Comparison of ENCODE assay signal across 25 cellular contexts in the genomic region with DNA sequence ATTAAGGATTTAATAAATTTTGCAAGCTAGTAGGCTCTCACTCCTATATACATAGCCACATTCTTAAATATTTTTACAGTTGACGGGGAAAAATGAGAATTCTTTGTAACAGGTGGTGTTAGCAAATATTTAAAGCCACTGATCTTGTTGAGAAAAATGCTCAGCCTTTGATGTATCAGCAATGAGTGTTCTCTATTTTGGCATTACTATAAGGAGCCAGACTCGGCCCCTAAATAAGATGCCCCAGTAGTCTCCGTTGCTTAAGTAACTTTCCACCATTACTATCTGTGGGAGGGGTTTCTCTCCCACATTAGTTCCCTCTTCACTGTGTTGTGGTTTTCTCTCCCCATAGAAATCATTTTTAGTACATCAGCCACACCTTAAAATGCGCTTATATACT.
DNase-seq lines count a peak whose midpoint lies in the region; ATAC-seq, FAIRE-seq and TF ChIP-seq lines count a peak whose summit lies in the region.
"Had no signal": no experiment of that assay in that cellular context is flagged by ENCODE, and none has a peak within 500 bp of the region (broad histone marks: within the 10 kb centered on the region; RNA-seq: fewer than 3 reads in every experiment).

No MANE protein-coding gene starts in this region.

- H2AFZ ChIP-seq in astrocyte (ENCODE audit: low read depth, low read length) = no peak overlapping the region

- TF ChIP-seq CTCF in astrocyte (IDR thresholded peaks at IDR 0.05; ENCODE audit: insufficient read depth, low read depth, low read length) = no peak

- H3K27me3 ChIP-seq in astrocyte (ENCODE audit: insufficient read depth, low read length) (no peaks in the 10 kb centered on the region), skeletal muscle satellite cell (ENCODE audit: control insufficient read depth, insufficient read depth, low read length) (no peaks in the 10 kb centered on the region)
- H3K27me3 ChIP-seq: MG63 had no signal

- H3K4me1 Mint-ChIP-seq in astrocyte (ENCODE audit: low read depth, unreplicated experiment) = peaks cover 48% of the 10 kb centered on the region
- H3K4me1 Mint-ChIP-seq: B cell had no signal

- ATAC-seq in GM18498 (IDR thresholded peaks at IDR 0.05; ENCODE audit: unreplicated experiment) (no peak), HG03097 (IDR thresholded peaks at IDR 0.05; ENCODE audit: low FRiP score, unreplicated experiment) (no peak)
- ATAC-seq: HCT116 had no signal

- H3K4me3 Mint-ChIP-seq in astrocyte (ENCODE audit: unreplicated experiment) = no peak overlapping the region
- H3K4me3 Mint-ChIP-seq: B cell had no signal

- no peaks in the 10 kb centered on the region for H3K79me2 ChIP-seq in astrocyte (ENCODE audit: insufficient read depth, low read length)

- in situ Hi-C loops in ACHN (cut with HindIII; ENCODE audit: low pct_ligation_motif_present, low pct_unique_long_range_greater_than_20kb, low sequenced_read_pairs) = no loop called here

- peaks cover 10% of the 10 kb centered on the region for H3K36me3 Mint-ChIP-seq in astrocyte (ENCODE audit: low read depth, unreplicated experiment)

- H4K20me1 ChIP-seq in astrocyte (ENCODE audit: insufficient read depth, low read length) = no peaks in the 10 kb centered on the region

- DNase-seq in LHCN-M2 (ENCODE audit: low read depth) = peak; percentile 87
- DNase-seq in astrocyte (ENCODE audit: low read depth) = peak; percentile 21
- DNase-seq in myocyte (ENCODE audit: low read depth) = peak; percentile 35
- no peak for DNase-seq in NCI-H2227 (lab: John Stamatoyannopoulos, UW; ENCODE audit: unreplicated experiment)
- no peak for DNase-seq in ACHN
- DNase-seq: Calu3, DND-41, KBM-7, MG63, NCI-H1048, NCI-H1417 treated with DMSO at 0.1 percent for 48 hours, NCI-H1694 treated with DMSO at 0.1 percent for 48 hours, NCI-H2081, NCI-H226, NCI-H510A, NCI-H69, Right ventricle myocardium superior, RPMI8226 had no signal

- peaks cover 2% of the 10 kb centered on the region for H3K9me3 Mint-ChIP-seq in astrocyte (ENCODE audit: unreplicated experiment)

- FAIRE-seq in astrocyte (lab: Jason Lieb, UNC) = no peak
- FAIRE-seq: GM18507 had no signal

- no peak overlapping the region for H3K27ac ChIP-seq in astrocyte (ENCODE audit: low read depth, low read length)
- H3K27ac ChIP-seq: C4-2B had no signal

- H3K4me3 ChIP-seq in astrocyte (ENCODE audit: insufficient read depth, low read depth, low read length) = no peak overlapping the region
- H3K4me3 ChIP-seq in skeletal muscle satellite cell (ENCODE audit: low read length) = no peak overlapping the region
- H3K4me3 ChIP-seq: MG63 had no signal

- peak overlapping the region; percentile 80 for H3K27ac Mint-ChIP-seq in astrocyte (ENCODE audit: unreplicated experiment)
- H3K27ac Mint-ChIP-seq: B cell had no signal

- peaks cover 14% of the 10 kb centered on the region for H3K4me1 ChIP-seq in astrocyte (ENCODE audit: insufficient read depth, low read length)
- H3K4me1 ChIP-seq in skeletal muscle satellite cell (ENCODE audit: control insufficient read depth, insufficient read depth, low read length) = peaks cover 42% of the 10 kb centered on the region

- no peaks in the 10 kb centered on the region for H3K27me3 Mint-ChIP-seq in astrocyte (ENCODE audit: low read depth, unreplicated experiment)
- H3K27me3 Mint-ChIP-seq: B cell had no signal

- H3K9ac ChIP-seq in astrocyte (ENCODE audit: low read length) = no peak overlapping the region
- H3K9ac ChIP-seq in skeletal muscle satellite cell (ENCODE audit: low read depth, low read length) = peak overlapping the region; percentile 20

- H3K9me3 ChIP-seq in astrocyte (ENCODE audit: insufficient read depth, low read depth, low read length) (no peaks in the 10 kb centered on the region), skeletal muscle satellite cell (replicated peaks; ENCODE audit: low read length) (no peaks in the 10 kb centered on the region)
- H3K9me3 ChIP-seq: MG63 had no signal

- no peaks in the 10 kb centered on the region for H3K36me3 ChIP-seq in astrocyte (ENCODE audit: insufficient read depth, low read length)
- H3K36me3 ChIP-seq in skeletal muscle satellite cell (ENCODE audit: insufficient read depth, low read length) = peaks cover 4% of the 10 kb centered on the region
- H3K36me3 ChIP-seq: MG63 had no signal

- no peak overlapping the region for H3K4me2 ChIP-seq in astrocyte (ENCODE audit: low read length)
- H3K4me2 ChIP-seq in skeletal muscle satellite cell (ENCODE audit: low read length) = peak overlapping the region; percentile 40

Comparison
In these comparisons a context has a peak if more than half of its experiments do, and no peak if none do; other contexts are left out.
1. DNase-seq: peak in LHCN-M2 (single experiment), astrocyte (single experiment) and myocyte (single experiment); none in NCI-H2227 (single experiment) and ACHN (single experiment).